Comparison of ENCODE assay signal across 20 cellular contexts in the genomic region with DNA sequence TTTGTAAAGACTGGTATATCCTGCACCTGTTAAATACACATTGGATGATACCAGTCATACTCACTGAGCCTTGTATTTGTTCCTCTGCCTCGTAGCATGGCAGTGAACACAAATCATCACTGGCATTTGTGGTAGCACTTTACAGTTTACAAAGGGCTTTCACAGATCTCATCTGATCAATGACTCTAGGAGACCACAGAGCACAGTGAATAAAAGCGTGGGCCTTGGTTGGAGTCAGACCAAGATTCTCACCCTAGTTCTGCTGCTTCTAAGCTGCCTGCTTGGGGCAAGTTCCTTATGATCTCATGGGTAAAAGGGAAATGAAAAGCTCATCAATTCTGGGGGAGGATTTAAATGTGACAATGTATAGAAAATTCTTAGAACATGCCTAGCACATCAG.
DNase-seq lines count a peak whose midpoint lies in the region; ATAC-seq, FAIRE-seq and TF ChIP-seq lines count a peak whose summit lies in the region.
"Had no signal": no experiment of that assay in that cellular context is flagged by ENCODE, and none has a peak within 500 bp of the region (broad histone marks: within the 10 kb centered on the region; RNA-seq: fewer than 3 reads in every experiment).

No MANE protein-coding gene starts in this region.

- peaks cover 8% of the 10 kb centered on the region for H3K9me3 Mint-ChIP-seq in activated T-helper 17 cell treated with anti-CD3 and anti-CD28 coated beads, Interleukin-2, amount 50 U/mL, for 72 hours
- H3K9me3 Mint-ChIP-seq in immature natural killer cell, result peaks cover 0 to 2% (median 0%) of the 10 kb centered on the region in 6 donors
- H3K9me3 Mint-ChIP-seq: CD8-positive, alpha-beta T cell had no signal

- no peaks in the 10 kb centered on the region for H3K4me1 ChIP-seq in kidney (ENCODE audit: control insufficient read depth in 1 of 2, insufficient read depth in 1 of 2, low read depth in 1 of 2, low read length in 2 of 2)

- no peaks in the 10 kb centered on the region for H3K36me3 Mint-ChIP-seq in activated T-helper 17 cell treated with anti-CD3 and anti-CD28 coated beads, Interleukin-2, amount 50 U/mL, for 72 hours (ENCODE audit: low read depth)
- no peaks in the 10 kb centered on the region for H3K36me3 Mint-ChIP-seq in immature natural killer cell
- H3K36me3 Mint-ChIP-seq: CD14-positive monocyte; CD8-positive, alpha-beta T cell; IgD-negative memory B cell had no signal

- H3K27me3 Mint-ChIP-seq in activated T-helper 17 cell treated with anti-CD3 and anti-CD28 coated beads, Interleukin-2, amount 50 U/mL, for 72 hours, result peaks cover 15% of the 10 kb centered on the region
- peaks cover 0 to 17% (median 1%) of the 10 kb centered on the region in 3 donors for H3K27me3 Mint-ChIP-seq in immature natural killer cell (ENCODE audit: low read depth in 3 of 3)

- intact Hi-C loops in kidney (cut with DNase I), result no loop called here

- no peaks in the 10 kb centered on the region for H3K4me1 Mint-ChIP-seq in activated T-helper 17 cell treated with anti-CD3 and anti-CD28 coated beads, Interleukin-2, amount 50 U/mL, for 72 hours
- H3K4me1 Mint-ChIP-seq in immature natural killer cell, result no peaks in the 10 kb centered on the region
- H3K4me1 Mint-ChIP-seq: CD14-positive monocyte, IgD-negative memory B cell had no signal

- no peak overlapping the region for H3K9ac ChIP-seq in kidney (ENCODE audit: low read length in 2 of 2)
- H3K9ac ChIP-seq: BLaER1 had no signal

- H3K27ac Mint-ChIP-seq in activated T-helper 17 cell treated with anti-CD3 and anti-CD28 coated beads, Interleukin-2, amount 50 U/mL, for 72 hours, result no peak overlapping the region
- no peak overlapping the region for H3K27ac Mint-ChIP-seq in immature natural killer cell
- H3K27ac Mint-ChIP-seq: CD14-positive monocyte; CD8-positive, alpha-beta T cell; HFFc6; IgD-negative memory B cell had no signal

- H3K36me3 ChIP-seq in kidney (ENCODE audit: control insufficient read depth in 1 of 2, insufficient read depth in 2 of 2, low read length in 2 of 2), result no peaks in the 10 kb centered on the region
- H3K36me3 ChIP-seq: BLaER1 had no signal

- ATAC-seq in activated T-helper 17 cell treated with anti-CD3 and anti-CD28 coated beads, Interleukin-2, amount 50 U/mL, for 72 hours (replicated peaks), result peak; percentile 74
- ATAC-seq: CD8-positive, alpha-beta T cell; HCT116; HepG2 had no signal

- H3K27ac ChIP-seq in kidney (ENCODE audit: low read depth in 2 of 2, low read length in 2 of 2), result no peak overlapping the region
- H3K27ac ChIP-seq: BLaER1 had no signal

- TF ChIP-seq CTCF in kidney (IDR thresholded peaks at IDR 0.05; ENCODE audit: borderline replicate concordance, extremely low read depth, insufficient read depth), result no peak

- no peak overlapping the region for H3K4me3 Mint-ChIP-seq in activated T-helper 17 cell treated with anti-CD3 and anti-CD28 coated beads, Interleukin-2, amount 50 U/mL, for 72 hours
- H3K4me3 Mint-ChIP-seq in immature natural killer cell, result no peak overlapping the region
- H3K4me3 Mint-ChIP-seq: CD14-positive monocyte; CD8-positive, alpha-beta T cell; HFFc6; IgD-negative memory B cell had no signal

- no peak for FAIRE-seq in kidney (lab: Jason Lieb, UNC)
- FAIRE-seq: G401.6, GM12891, HepG2 had no signal

- H3K9me3 ChIP-seq in kidney (ENCODE audit: control insufficient read depth in 1 of 2, low read length in 2 of 2), result no peaks in the 10 kb centered on the region
- H3K9me3 ChIP-seq: BLaER1 had no signal

- no peak overlapping the region for H3K4me3 ChIP-seq in kidney (ENCODE audit: low read length in 2 of 2)
- H3K4me3 ChIP-seq: BLaER1 had no signal

- DNase-seq in NCI-H2107 treated with DMSO at 0.1 percent for 48 hours (lab: John Stamatoyannopoulos, UW; ENCODE audit: unreplicated experiment) (peak; percentile 30), NCI-H2107 (lab: John Stamatoyannopoulos, UW) (no peak), MV-4-11 (lab: John Stamatoyannopoulos, UW) (peak; percentile 24), glomerular visceral epithelial cell (ENCODE audit: extremely low spot score) (no peak), kidney (no peak), immature natural killer cell (no peak)
- DNase-seq: 8988T; Calu3; CD8-positive, alpha-beta T cell; GOT3; H7; HFFc6 had no signal

Comparison
In these comparisons a context has a peak if more than half of its experiments do, and no peak if none do; other contexts are left out.
1. DNase-seq: peak in NCI-H2107 treated with DMSO at 0.1 percent for 48 hours (single experiment) and MV-4-11 (single experiment); none in NCI-H2107 (single experiment), glomerular visceral epithelial cell (single experiment), kidney (single experiment) and immature natural killer cell (0 of 3).